Comparison of ENCODE assay signal across 9 cellular contexts in genomic region chr9:17906204-17906840, GRCh38.
A peak's percentile ranks its signal among the peaks of the same experiment; 100 is the strongest.
DNase-seq lines count a peak whose midpoint lies in the region; FAIRE-seq and TF ChIP-seq lines count a peak whose summit lies in the region.
"Had no signal": no experiment of that assay in that cellular context is flagged by ENCODE, and none has a peak within 500 bp of the region (broad histone marks: within the 10 kb centered on the region; RNA-seq: fewer than 3 reads in every experiment).

No MANE protein-coding gene starts in this region.

- H4K91ac ChIP-seq in H1 (replicated peaks; ENCODE audit: insufficient read length, low read length): no peak overlapping the region

- intact Hi-C loops in transverse colon (cut with DNase I; ENCODE audit: low total_unique reads): no loop called here

- DNase-seq in NCI-H2081 (lab: John Stamatoyannopoulos, UW) (peak; percentile 31 to 48), NCI-H2081 treated with DMSO at 0.1 percent for 48 hours (lab: John Stamatoyannopoulos, UW) (no peak), H1 (ENCODE audit: low read depth in 1 of 2, low spot score in 2 of 2) (peak in 1 of 2 experiments; percentile 73), mesendoderm (peak; percentile 54), transverse colon (peak; percentile 59), medulla oblongata (ENCODE audit: extremely low spot score) (no peak), NCI-H187 (lab: John Stamatoyannopoulos, UW) (no peak)
- no peak for DNase-seq in activated effector memory CD4-positive, alpha-beta T cell treated with anti-CD3 and anti-CD28 coated beads, Interleukin-2, amount 50 U/mL, for 16 hours
- DNase-seq: erythroblast had no signal

- H3K23me2 ChIP-seq in H1 (ENCODE audit: low read depth, low read length): peaks cover 8% of the 10 kb centered on the region

- H3K23ac ChIP-seq in H1 (ENCODE audit: insufficient read length): no peak overlapping the region
- H3K23ac ChIP-seq in mesendoderm (ENCODE audit: low read length): peak overlapping the region; percentile 89

- H4K5ac ChIP-seq in H1 (ENCODE audit: insufficient read length, low read depth, low read length) (no peak overlapping the region), mesendoderm (ENCODE audit: low read length) (no peak overlapping the region)

- H3K27ac ChIP-seq in H1 (ENCODE audit: low read depth, low read length): no peak overlapping the region
- no peak overlapping the region for H3K27ac ChIP-seq in mesendoderm (ENCODE audit: low read depth, low read length)
- H3K27ac ChIP-seq in transverse colon: peak overlapping the region; percentile 73 to 89 (median 81)

- H4K20me1 ChIP-seq in H1 (replicated peaks in 1 of 2; ENCODE audit: control insufficient read depth in 1 of 2, insufficient read depth in 2 of 2, low read length in 2 of 2): no peaks in the 10 kb centered on the region

- no peak overlapping the region for H3K9ac ChIP-seq in H1 (replicated peaks in 1 of 4; ENCODE audit: extremely low read depth in 1 of 4, low read depth in 3 of 4, low read length in 3 of 4)
- no peak overlapping the region for H3K9ac ChIP-seq in mesendoderm (ENCODE audit: low read length)

- H3K4me3 ChIP-seq in H1 (ENCODE audit: extremely low read depth in 1 of 4, insufficient read depth in 2 of 4, low read depth in 3 of 4, low read length in 4 of 4) (peak overlapping the region; percentile 39 to 65 (median 62)), mesendoderm (ENCODE audit: low read length) (peak overlapping the region; percentile 54), transverse colon (peak overlapping the region; percentile 45 to 72 (median 54))

- H4K8ac ChIP-seq in H1 (ENCODE audit: extremely low read depth, insufficient read depth, low read length) (no peak overlapping the region), mesendoderm (ENCODE audit: low read depth, low read length) (no peak overlapping the region)

- H2BK15ac ChIP-seq in H1 (ENCODE audit: low read length) (no peak overlapping the region), mesendoderm (replicated peaks; ENCODE audit: low read depth) (no peak overlapping the region)

- WGBS in H1 (ENCODE audit: extremely low coverage in 1 of 2, insufficient coverage in 1 of 2, insufficient read length in 1 of 2, insufficient replicate concordance in 2 of 2, low coverage in 1 of 2, low lambda C conversion rate in 2 of 2, missing lambda C conversion rate in 1 of 2), 2 experiments: 1% methylated on average over 35 of the region's 55 CpGs; no CpG with 5 or more reads in 1 of the 2 experiments
- no CpG with 5 or more reads among the region's 55 CpGs for WGBS in mesendoderm (ENCODE audit: extremely low coverage, insufficient coverage, low lambda C conversion rate)
- WGBS in transverse colon (ENCODE audit: low coverage in 1 of 2), 2 donors: 5% methylated on average over 24 of the region's 55 CpGs; no CpG with 5 or more reads in 1 of the 2 donors

- no peak for FAIRE-seq in H1 (lab: Jason Lieb, UNC)

- H3K27me3 ChIP-seq in H1 (replicated peaks in 1 of 4; ENCODE audit: control insufficient read depth in 3 of 4, extremely low read depth in 1 of 4, insufficient read depth in 3 of 4, low read length in 3 of 4): peaks cover 12 to 48% (median 42%) of the 10 kb centered on the region in 4 experiments
- H3K27me3 ChIP-seq in mesendoderm (ENCODE audit: insufficient read depth, low read length, poor library complexity): peaks cover 28% of the 10 kb centered on the region
- peaks cover 20% of the 10 kb centered on the region for H3K27me3 ChIP-seq in transverse colon

- H2BK120ac ChIP-seq in H1 (replicated peaks; ENCODE audit: low read depth, low read length): no peak overlapping the region
- H2BK120ac ChIP-seq in mesendoderm (ENCODE audit: low read depth, low read length): no peak overlapping the region

- no peak for TF ChIP-seq RAD21 in H1 (IDR thresholded peaks at IDR 0.05 in 1 of 2, conservative IDR thresholded peaks at IDR 0.05 in 1 of 2; ENCODE audit: low read depth in 2 of 2, low read length in 2 of 2)

- H2BK20ac ChIP-seq in H1 (ENCODE audit: low read length): no peak overlapping the region

- H3K9me3 ChIP-seq in H1 (ENCODE audit: insufficient read depth in 2 of 2, low read depth in 1 of 2, low read length in 1 of 2): no peaks in the 10 kb centered on the region
- H3K9me3 ChIP-seq in transverse colon: no peaks in the 10 kb centered on the region

- H3K79me2 ChIP-seq in H1 (ENCODE audit: control insufficient read depth in 1 of 2, insufficient read depth in 2 of 2, low read length in 2 of 2) (no peaks in the 10 kb centered on the region), mesendoderm (ENCODE audit: control insufficient read depth, insufficient read depth, low read length) (no peaks in the 10 kb centered on the region)

- H2AK5ac ChIP-seq in H1 (ENCODE audit: low read depth, low read length): no peak overlapping the region
- no peak overlapping the region for H2AK5ac ChIP-seq in mesendoderm (ENCODE audit: low read length)

- H3K4me1 ChIP-seq in H1 (replicated peaks in 1 of 4; ENCODE audit: control insufficient read depth in 3 of 4, insufficient read depth in 4 of 4, low read length in 3 of 4) (peaks cover 0 to 4% (median 2%) of the 10 kb centered on the region in 4 experiments; a peak in 3 of 7 replicates), mesendoderm (ENCODE audit: control insufficient read depth, low read depth, low read length) (peaks cover 2% of the 10 kb centered on the region), transverse colon (peaks cover 0 to 17% (median 7%) of the 10 kb centered on the region in 4 donors)

- TF ChIP-seq EP300 in H1 (IDR thresholded peaks at IDR 0.05; ENCODE audit: borderline replicate concordance in 1 of 2, low read depth in 2 of 2, low read length in 2 of 2) (no peak), transverse colon (IDR thresholded peaks at IDR 0.05; ENCODE audit: low read depth) (no peak)

- peak overlapping the region; percentile 88 for H2AFZ ChIP-seq in H1 (ENCODE audit: low read length)

- H2BK12ac ChIP-seq in H1 (ENCODE audit: low read depth, low read length): no peak overlapping the region

- CTCF ChIA-PET in H1 (lab: Charles Lee; ENCODE audit: partially characterized antibody): no interaction called here

- H3K14ac ChIP-seq in H1 (ENCODE audit: insufficient read length): no peak overlapping the region

- no peak for TF ChIP-seq POLR2A in H1 (IDR thresholded peaks at IDR 0.05; ENCODE audit: control extremely low read depth in 1 of 2, low read depth in 2 of 2, low read length in 2 of 2)
- TF ChIP-seq POLR2A in transverse colon (IDR thresholded peaks at IDR 0.05): no peak

- no peak for TF ChIP-seq CTCF in H1 (IDR thresholded peaks at IDR 0.05; ENCODE audit: control extremely low read depth in 1 of 3, insufficient read depth in 1 of 3, low read depth in 1 of 3, low read length in 3 of 3)
- peak in 1 of 5 experiments; percentile 19 for TF ChIP-seq CTCF in transverse colon (IDR thresholded peaks at IDR 0.05)

- H3K56ac ChIP-seq in H1 (replicated peaks; ENCODE audit: insufficient read length, low read depth, low read length) (no peak overlapping the region), mesendoderm (ENCODE audit: low read length) (peak overlapping the region; percentile 25)

- H3K18ac ChIP-seq in H1 (ENCODE audit: extremely low read depth, low read length) (no peak overlapping the region), mesendoderm (ENCODE audit: low read length) (no peak overlapping the region)

- no peak overlapping the region for H2BK5ac ChIP-seq in H1 (ENCODE audit: low read depth, low read length)
- H2BK5ac ChIP-seq in mesendoderm (ENCODE audit: low read length): no peak overlapping the region

- no peaks in the 10 kb centered on the region for H3K79me1 ChIP-seq in H1 (ENCODE audit: low read depth, low read length)
- no peaks in the 10 kb centered on the region for H3K79me1 ChIP-seq in mesendoderm (ENCODE audit: low read length)

- in situ Hi-C loops in transverse colon (cut with MboI; ENCODE audit: low pct_ligation_motif_present in 1 of 4, low pct_unique_long_range_greater_than_20kb in 1 of 4, low sequenced_read_pairs in 3 of 4): no loop called here

- H3K4ac ChIP-seq in H1 (replicated peaks; ENCODE audit: insufficient read length, low read depth, low read length) (no peak overlapping the region), mesendoderm (ENCODE audit: low read depth, low read length) (no peak overlapping the region)

- H3K36me3 ChIP-seq in H1 (ENCODE audit: control insufficient read depth in 2 of 4, insufficient read depth in 4 of 4, low read length in 3 of 4) (no peaks in the 10 kb centered on the region), mesendoderm (ENCODE audit: control insufficient read depth, insufficient read depth, low read length) (no peaks in the 10 kb centered on the region), transverse colon (no peaks in the 10 kb centered on the region)

- POLR2A ChIA-PET in H1 (lab: Charles Lee; ENCODE audit: partially characterized antibody): interaction anchor here (0.5 to 1.2 kb wide), 2 partner anchors 87 to 296 kb away, joined by 3 read pairs; no protein-coding TSS in a partner anchor

- H3K4me2 ChIP-seq in H1 (ENCODE audit: insufficient read depth in 1 of 2, low read depth in 2 of 2, low read length in 2 of 2) (peak overlapping the region; percentile 87 to 97), mesendoderm (ENCODE audit: low read length) (peak overlapping the region; percentile 79)

TF ChIP-seq in H1, 55 proteins besides CTCF, POLR2A, EP300 and RAD21:
- TF ChIP-seq ASH2L (IDR thresholded peaks at IDR 0.05; ENCODE audit: low read length) (peak; percentile 73), SUZ12 (IDR thresholded peaks at IDR 0.05; ENCODE audit: low read length) (peak; percentile 71; the same call in 1 of the 2 replicates), KDM4A (IDR thresholded peaks at IDR 0.05; ENCODE audit: low read depth, low read length, severe bottlenecking) (peak; percentile 95), SRF (IDR thresholded peaks at IDR 0.05; ENCODE audit: low read depth, low read length) (no peak), MAX (IDR thresholded peaks at IDR 0.05) (peak; percentile 60; the same call in 1 of the 2 replicates), RNF2 (IDR thresholded peaks at IDR 0.05; ENCODE audit: borderline replicate concordance, low read depth, low read length, missing control alignments, poor library complexity, severe bottlenecking) (no peak), E2F6 (IDR thresholded peaks at IDR 0.05) (peak; percentile 59), EZH2 (IDR thresholded peaks at IDR 0.05; ENCODE audit: low read depth, low read length, severe bottlenecking) (peak; percentile 80)

Comparison
In these comparisons a context has a peak if more than half of its experiments do, and no peak if none do; other contexts are left out.
1. DNase-seq: peak in NCI-H2081 (2 of 2), mesendoderm (single experiment) and transverse colon (single experiment); none in NCI-H2081 treated with DMSO at 0.1 percent for 48 hours (single experiment), activated effector memory CD4-positive, alpha-beta T cell treated with anti-CD3 and anti-CD28 coated beads, Interleukin-2, amount 50 U/mL, for 16 hours (single experiment), medulla oblongata (single experiment) and NCI-H187 (0 of 2).
2. H3K27ac ChIP-seq: peak in transverse colon (4 of 4); none in H1 (single experiment) and mesendoderm (single experiment).
3. Peak in every context shown above with its lines, with median percentiles within 50 percentile points of each other: H3K4me3 ChIP-seq.